In the genomic region with DNA sequence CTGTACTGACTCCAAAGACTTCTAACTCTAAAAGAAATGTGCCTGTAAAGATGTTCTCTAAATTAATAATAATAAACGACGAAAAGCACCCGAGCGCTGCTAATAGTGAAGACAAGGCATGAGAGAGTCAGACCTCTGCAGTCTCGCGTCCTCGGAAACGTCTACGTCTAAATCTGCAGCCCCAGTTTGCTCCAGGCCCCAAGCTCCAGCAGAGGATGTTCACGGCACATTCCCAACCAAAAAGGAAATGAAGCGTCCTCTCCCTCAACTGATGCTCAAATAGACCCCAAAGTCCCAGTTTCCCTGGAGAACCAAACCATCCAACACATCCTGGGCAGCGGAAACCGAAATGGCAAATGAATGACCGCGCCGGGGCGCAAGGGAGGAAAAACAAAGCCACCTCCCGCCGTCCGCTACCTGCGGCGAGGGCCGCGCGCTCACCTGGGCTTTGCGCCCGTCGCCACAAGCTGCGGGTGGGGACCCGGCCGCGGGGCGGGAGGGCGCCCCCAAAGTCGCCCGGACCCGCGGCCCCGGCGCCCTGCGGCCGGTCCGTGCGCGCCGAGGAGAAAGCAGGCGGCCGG, we compare ENCODE assay signal across 8 cellular contexts. TPM values are rescaled to one million over a fixed set of nuclear protein-coding genes. Genes with fewer than 3 reads are reported as not detected.
DNase-seq lines count a peak whose midpoint lies in the region; ATAC-seq lines count a peak whose summit lies in the region.

No MANE protein-coding gene starts in this region.

- H3K27me3 Mint-ChIP-seq in activated T-helper 2 cell treated with anti-CD3 and anti-CD28 coated beads, Interferon-gamma antibody, Interleukin-2, Interleukin-4, amounts not matched to agents 10 μg/mL and 5 μg/mL and 100 μg/mL, durations not matched to agents 14 hours and 24 hours and 36 hours (ENCODE audit: low read depth), result peaks cover 79% of the 10 kb centered on the region

- H3K9me3 Mint-ChIP-seq in activated T-helper 2 cell treated with anti-CD3 and anti-CD28 coated beads, Interferon-gamma antibody, Interleukin-2, Interleukin-4, amounts not matched to agents 10 μg/mL and 5 μg/mL and 100 μg/mL, durations not matched to agents 14 hours and 24 hours and 36 hours, result no peaks in the 10 kb centered on the region

- intact Hi-C loops in activated T-helper 2 cell treated with anti-CD3 and anti-CD28 coated beads, Interferon-gamma antibody, Interleukin-2, Interleukin-4, amounts not matched to agents 10 μg/mL and 5 μg/mL and 100 μg/mL, durations not matched to agents 14 hours and 24 hours and 36 hours (cut with micrococcal nuclease), result loop anchor here (2.0 kb wide), 1 partner anchor 46 kb away; the partner anchor contains the start of gene CCDC150
- intact Hi-C loops in left cardiac atrium (cut with DNase I) (loop anchor here in 1 of 2 donors (10.0 kb wide), 1 partner anchor 128 kb away; no protein-coding TSS in a partner anchor), posterior cingulate gyrus (cut with DNase I) (loop anchor here (2.0 to 10.0 kb wide), 3 partner anchors 56 to 160 kb away; no protein-coding TSS in a partner anchor)

- peak; percentile 72 for DNase-seq in EL
- DNase-seq in NCI-H1092 treated with DMSO at 0.1 percent for 48 hours (lab: John Stamatoyannopoulos, UW), result peak; percentile 58
- no peak for DNase-seq in activated T-helper 2 cell treated with anti-CD3 and anti-CD28 coated beads, Interferon-gamma antibody, Interleukin-2, Interleukin-4, amounts not matched to agents 10 μg/mL and 5 μg/mL and 100 μg/mL, durations not matched to agents 14 hours and 24 hours and 36 hours (ENCODE audit: low spot score)
- DNase-seq in left cardiac atrium, result peak; percentile 27
- DNase-seq in posterior cingulate gyrus, result peak; percentile 22 to 93 (median 44)
- DNase-seq in NK-92 (lab: John Stamatoyannopoulos, UW; ENCODE audit: unreplicated experiment), result no peak
- DNase-seq in RKO (ENCODE audit: low spot score), result no peak

- H3K4me1 Mint-ChIP-seq in activated T-helper 2 cell treated with anti-CD3 and anti-CD28 coated beads, Interferon-gamma antibody, Interleukin-2, Interleukin-4, amounts not matched to agents 10 μg/mL and 5 μg/mL and 100 μg/mL, durations not matched to agents 14 hours and 24 hours and 36 hours (ENCODE audit: low read depth), result peaks cover 7% of the 10 kb centered on the region

- ATAC-seq in GM21723 (IDR thresholded peaks at IDR 0.05; ENCODE audit: unreplicated experiment) (peak; percentile 22), left cardiac atrium (peak; percentile 19 to 23)

- no peaks in the 10 kb centered on the region for H3K36me3 Mint-ChIP-seq in activated T-helper 2 cell treated with anti-CD3 and anti-CD28 coated beads, Interferon-gamma antibody, Interleukin-2, Interleukin-4, amounts not matched to agents 10 μg/mL and 5 μg/mL and 100 μg/mL, durations not matched to agents 14 hours and 24 hours and 36 hours (ENCODE audit: low read depth)

- no peak overlapping the region for H3K27ac Mint-ChIP-seq in activated T-helper 2 cell treated with anti-CD3 and anti-CD28 coated beads, Interferon-gamma antibody, Interleukin-2, Interleukin-4, amounts not matched to agents 10 μg/mL and 5 μg/mL and 100 μg/mL, durations not matched to agents 14 hours and 24 hours and 36 hours

- peak overlapping the region; percentile 77 for H3K4me3 Mint-ChIP-seq in activated T-helper 2 cell treated with anti-CD3 and anti-CD28 coated beads, Interferon-gamma antibody, Interleukin-2, Interleukin-4, amounts not matched to agents 10 μg/mL and 5 μg/mL and 100 μg/mL, durations not matched to agents 14 hours and 24 hours and 36 hours (ENCODE audit: low read depth)

RNA-seq across cellular contexts. Expression of gene HECW2, which starts 0.9 kb away (rescaled TPM):
- total RNA-seq in activated T-helper 2 cell treated with anti-CD3 and anti-CD28 coated beads, Interferon-gamma antibody, Interleukin-2, Interleukin-4, amounts not matched to agents 10 μg/mL and 5 μg/mL and 100 μg/mL, durations not matched to agents 14 hours and 24 hours and 36 hours, result 1.8 and 2.2 TPM in 2 replicates
- total RNA-seq in left cardiac atrium, result 10 to 100 TPM; 17.7 to 21.2 TPM

RNA-seq across cellular contexts. Expression of gene CCDC150, which starts 47.1 kb away (rescaled TPM):
- total RNA-seq in activated T-helper 2 cell treated with anti-CD3 and anti-CD28 coated beads, Interferon-gamma antibody, Interleukin-2, Interleukin-4, amounts not matched to agents 10 μg/mL and 5 μg/mL and 100 μg/mL, durations not matched to agents 14 hours and 24 hours and 36 hours, result 13.6 and 17.8 TPM in 2 replicates
- total RNA-seq in left cardiac atrium, result 1 to 10 TPM; 1.5 to 2.5 TPM

Comparison
In these comparisons a context has a peak if more than half of its experiments do, and no peak if none do; other contexts are left out.
1. DNase-seq: peak in EL (single experiment), NCI-H1092 treated with DMSO at 0.1 percent for 48 hours (single experiment), left cardiac atrium (single experiment) and posterior cingulate gyrus (10 of 10); none in activated T-helper 2 cell treated with anti-CD3 and anti-CD28 coated beads, Interferon-gamma antibody, Interleukin-2, Interleukin-4, amounts not matched to agents 10 μg/mL and 5 μg/mL and 100 μg/mL, durations not matched to agents 14 hours and 24 hours and 36 hours (single experiment), NK-92 (single experiment) and RKO (single experiment).